20 cellular contexts compared by ENCODE assay signal in genomic region chr5:60903356-60903755, GRCh38. TPM values are rescaled to one million over a fixed set of nuclear protein-coding genes. Genes with fewer than 3 reads are reported as not detected.
DNase-seq lines count a peak whose midpoint lies in the region; ATAC-seq and TF ChIP-seq lines count a peak whose summit lies in the region.
"Had no signal": no experiment of that assay in that cellular context is flagged by ENCODE, and none has a peak within 500 bp of the region (broad histone marks: within the 10 kb centered on the region; RNA-seq: fewer than 3 reads in every experiment).

No MANE protein-coding gene starts in this region.

- DNase-seq in SK-N-SH (no peak), dorsolateral prefrontal cortex (no peak), medulla oblongata (ENCODE audit: extremely low spot score) (peak; percentile 81), superior temporal gyrus (ENCODE audit: extremely low spot score) (peak; percentile 79), HPDE6-E6E7 (ENCODE audit: extremely low spot score) (no peak), T-helper 2 cell (no peak)
- no peak for DNase-seq in stimulated activated CD4-positive, alpha-beta T cell treated with anti-CD3 and anti-CD28 coated beads, Interleukin-15, amount 100 ng/mL, for 24 hours
- DNase-seq: GOT3, IMR-90, KG1, MG63, NCI-H1105 treated with DMSO at 0.1 percent for 48 hours, NCI-H146, NCI-H1930, NCI-H446, NCI-H524 treated with DMSO at 0.1 percent for 48 hours, NCI-H774 had no signal

- no peak for ATAC-seq in SK-N-SH treated with all-trans-retinoic acid at 6 μM for 48 hours

- intact Hi-C loops in dorsolateral prefrontal cortex (cut with DNase I): no loop called here

- H3K79me2 ChIP-seq in SK-N-SH (ENCODE audit: insufficient read depth): no peaks in the 10 kb centered on the region

- CTCF ChIA-PET in SK-N-SH (lab: Yijun Ruan, JAX): no interaction called here

- no peaks in the 10 kb centered on the region for H3K27me3 ChIP-seq in SK-N-SH (ENCODE audit: insufficient read depth)
- H3K27me3 ChIP-seq in dorsolateral prefrontal cortex: no peaks in the 10 kb centered on the region
- H3K27me3 ChIP-seq: MG63 had no signal

- POLR2A ChIA-PET in SK-N-SH (lab: Yijun Ruan, JAX): no interaction called here

- TF ChIP-seq CTCF in SK-N-SH (IDR thresholded peaks at IDR 0.05) (no peak), dorsolateral prefrontal cortex (IDR thresholded peaks at IDR 0.05 in 54 of 56, conservative IDR thresholded peaks at IDR 0.05 in 2 of 56; ENCODE audit: low read depth in 1 of 56, partially characterized antibody in 56 of 56) (no peak)

- no peak overlapping the region for H3K4me2 ChIP-seq in SK-N-SH

- H2AFZ ChIP-seq in SK-N-SH (ENCODE audit: low read depth): peak overlapping the region; percentile 16; the same call in 1 of the 2 replicates

- no peak overlapping the region for H3K27ac ChIP-seq in SK-N-SH (ENCODE audit: low read depth in 2 of 2, low read length in 1 of 2)
- H3K27ac ChIP-seq in dorsolateral prefrontal cortex: peak overlapping the region in 58 of 59 donors; percentile 3 to 96 (median 81)
- H3K27ac ChIP-seq: 22Rv1 had no signal

- H3K4me3 ChIP-seq in SK-N-SH (ENCODE audit: low read depth in 2 of 2, low read length in 1 of 2) (no peak overlapping the region), dorsolateral prefrontal cortex (peak overlapping the region in 21 of 59 donors; percentile 0 to 49 (median 14))
- H3K4me3 ChIP-seq: HAP-1, MG63 had no signal

- H3K36me3 ChIP-seq in SK-N-SH (replicated peaks in 1 of 2; ENCODE audit: control insufficient read depth in 1 of 2, insufficient read depth in 2 of 2, low read length in 1 of 2): peaks cover 20 to 26% of the 10 kb centered on the region in 2 experiments

- no peaks in the 10 kb centered on the region for H3K9me2 ChIP-seq in SK-N-SH

- no peaks in the 10 kb centered on the region for H3K9me3 ChIP-seq in SK-N-SH
- H3K9me3 ChIP-seq: HAP-1, MG63 had no signal

- no peaks in the 10 kb centered on the region for H3F3A ChIP-seq in SK-N-SH (replicated peaks; ENCODE audit: insufficient read depth)

- no peak for TF ChIP-seq EP300 in SK-N-SH (IDR thresholded peaks at IDR 0.05; ENCODE audit: borderline replicate concordance in 1 of 2, low read depth in 1 of 2, low read length in 1 of 2)

- no peak for TF ChIP-seq RAD21 in SK-N-SH (IDR thresholded peaks at IDR 0.05; ENCODE audit: low read length)

- H4K20me1 ChIP-seq in SK-N-SH (ENCODE audit: insufficient read depth): no peaks in the 10 kb centered on the region

- H3K9ac ChIP-seq in SK-N-SH: no peak overlapping the region

- no peaks in the 10 kb centered on the region for H3K4me1 ChIP-seq in SK-N-SH (ENCODE audit: control insufficient read depth in 1 of 2, insufficient read depth in 2 of 2, low read depth in 1 of 2, low read length in 1 of 2)
- H3K4me1 ChIP-seq: HAP-1 had no signal

- WGBS in SK-N-SH (ENCODE audit: low lambda C conversion rate): 90% methylated on average over 4 of the region's 4 CpGs

TF ChIP-seq in SK-N-SH, 30 proteins besides CTCF, POLR2A, EP300 and RAD21 (continues in another document):
- TF ChIP-seq PBX3 (IDR thresholded peaks at IDR 0.05): no peak
- TF ChIP-seq IRF3 (IDR thresholded peaks at IDR 0.05; ENCODE audit: low read depth, low read length): no peak
- TF ChIP-seq MAX (IDR thresholded peaks at IDR 0.05; ENCODE audit: low read depth): no peak
- TF ChIP-seq RXRA (IDR thresholded peaks at IDR 0.05; ENCODE audit: borderline replicate concordance, low read depth): no peak

TF ChIP-seq in SK-N-SH treated with all-trans-retinoic acid at 6 μM for 48 hours, 23 proteins besides CTCF, POLR2A, EP300 and RAD21:
- TF ChIP-seq POU6F1 (CRISPR knock-in tag; IDR thresholded peaks at IDR 0.05; ENCODE audit: borderline replicate concordance, low read depth): no peak
- TF ChIP-seq ZNF8 (CRISPR knock-in tag; IDR thresholded peaks at IDR 0.05): no peak
- TF ChIP-seq TOX (CRISPR knock-in tag; IDR thresholded peaks at IDR 0.05; ENCODE audit: borderline replicate concordance): no peak
- TF ChIP-seq ZFP3 (CRISPR knock-in tag; IDR thresholded peaks at IDR 0.05): no peak
- TF ChIP-seq SNAI2 (CRISPR knock-in tag; IDR thresholded peaks at IDR 0.05): no peak
- TF ChIP-seq CSDC2 (CRISPR knock-in tag; IDR thresholded peaks at IDR 0.05): no peak
- TF ChIP-seq ESRRG (CRISPR knock-in tag; IDR thresholded peaks at IDR 0.05): no peak
- TF ChIP-seq ZFP30 (CRISPR knock-in tag; IDR thresholded peaks at IDR 0.05): no peak
- TF ChIP-seq TCF4 (CRISPR knock-in tag; IDR thresholded peaks at IDR 0.05; ENCODE audit: borderline replicate concordance): no peak

RNA-seq across cellular contexts. Expression of gene ERCC8, which starts 41.5 kb away (rescaled TPM):
- 11.6 and 19.8 TPM in 2 replicates for polyA plus RNA-seq in SK-N-SH (2012; rRNA removed)
- polyA plus RNA-seq in SK-N-SH (2012; cell fraction: cytosol; rRNA removed): 18.0 and 22.7 TPM in 2 replicates
- 4.9 and 12.0 TPM in 2 replicates for polyA plus RNA-seq in SK-N-SH (2012; cell fraction: nucleus; rRNA removed)
- 10 to 100 TPM in 96 of 120 experiments, 1 to 10 TPM in 24; 6.6 to 17.2 (median 11.7) TPM for total RNA-seq in dorsolateral prefrontal cortex

RNA-seq across cellular contexts. Expression of gene NDUFAF2, which starts 41.6 kb away (rescaled TPM):
- 25.9 and 33.4 TPM in 2 replicates for polyA plus RNA-seq in SK-N-SH (2012; rRNA removed)
- 37.9 and 60.2 TPM in 2 replicates for polyA plus RNA-seq in SK-N-SH (2012; cell fraction: cytosol; rRNA removed)
- polyA plus RNA-seq in SK-N-SH (2012; cell fraction: nucleus; rRNA removed): 7.5 and 9.3 TPM in 2 replicates
- 10 to 100 TPM; 16.3 to 46.2 (median 29.1) TPM for total RNA-seq in dorsolateral prefrontal cortex

RNA-seq across cellular contexts. Expression of gene ELOVL7, which starts 59.3 kb away (rescaled TPM):
- 0.05 and 0.07 TPM in 2 replicates for polyA plus RNA-seq in SK-N-SH (2012; rRNA removed)
- polyA plus RNA-seq in SK-N-SH (2012; cell fraction: cytosol; rRNA removed): 0.03 and 0.08 TPM in 2 replicates
- 0.04 and 0.13 TPM in 2 replicates for polyA plus RNA-seq in SK-N-SH (2012; cell fraction: nucleus; rRNA removed)
- 10 to 100 TPM; 14.5 to 53.1 (median 29.6) TPM for total RNA-seq in dorsolateral prefrontal cortex
- polyA plus RNA-seq: IMR-90 had no signal

Comparison
In these comparisons a context has a peak if more than half of its experiments do, and no peak if none do; other contexts are left out.
1. DNase-seq: peak in medulla oblongata (single experiment) and superior temporal gyrus (single experiment); none in SK-N-SH (single experiment), dorsolateral prefrontal cortex (0 of 10), HPDE6-E6E7 (single experiment), stimulated activated CD4-positive, alpha-beta T cell treated with anti-CD3 and anti-CD28 coated beads, Interleukin-15, amount 100 ng/mL, for 24 hours (single experiment) and T-helper 2 cell (0 of 5).
2. H3K27ac ChIP-seq: peak in dorsolateral prefrontal cortex (58 of 59); none in SK-N-SH (0 of 2).